29 cellular contexts compared by ENCODE assay signal in the genomic region with DNA sequence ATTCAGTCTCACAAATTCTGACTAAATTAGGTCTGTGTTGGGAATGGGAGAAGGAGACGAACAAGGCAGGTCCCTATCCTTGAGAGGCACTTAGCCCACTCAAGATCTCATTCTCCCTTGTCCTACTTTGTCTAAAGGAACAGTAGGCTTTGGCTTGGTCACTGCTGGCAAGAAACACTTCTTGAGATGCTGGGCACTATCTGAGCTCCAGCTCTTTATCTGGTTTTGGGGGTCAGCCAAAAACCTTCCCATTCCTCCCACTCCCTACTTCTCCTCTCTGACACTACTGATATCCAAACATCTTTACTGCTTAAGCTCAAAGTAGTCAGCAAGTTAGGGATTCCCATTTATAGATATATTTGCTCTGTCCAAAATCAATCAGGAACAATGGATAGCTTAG.
"Had no signal": no experiment of that assay in that cellular context is flagged by ENCODE, and none has a peak within 500 bp of the region (broad histone marks: within the 10 kb centered on the region; RNA-seq: fewer than 3 reads in every experiment).

No MANE protein-coding gene starts in this region.

- H3K4me1 Mint-ChIP-seq: activated CD4-positive, alpha-beta T cell treated with anti-CD3 and anti-CD28 coated beads for 36 hours had no signal

- H3K27me3 ChIP-seq: body of pancreas, colonic mucosa, gastrocnemius medialis, hepatocyte, neural progenitor cell had no signal

- H3K36me3 Mint-ChIP-seq: activated naive CD4-positive, alpha-beta T cell treated with anti-CD3 and anti-CD28 coated beads, Interleukin-2, amount 50 U/mL, for 72 hours had no signal

- H3K27ac ChIP-seq: body of pancreas, colonic mucosa, epithelial cell of prostate, gastrocnemius medialis, hepatocyte, neural progenitor cell, parathyroid adenoma had no signal

- H3K9me3 Mint-ChIP-seq: activated naive CD4-positive, alpha-beta T cell treated with anti-CD3 and anti-CD28 coated beads, Interleukin-2, amount 50 U/mL, for 72 hours; activated T-cell treated with anti-CD3 and anti-CD28 coated beads, Interleukin-2, amount 50 U/mL, for 72 hours; naive B cell; neural progenitor cell; stimulated activated naive B cell treated with anti-CD40 and anti-IgM and Interleukin-4, amounts not matched to agents 10 μg/mL and 1 μg/mL and 100 μg/mL, for 72 hours had no signal

- H3K4me3 ChIP-seq: body of pancreas, colonic mucosa, gastrocnemius medialis, hepatocyte, neural progenitor cell had no signal

- ATAC-seq: activated CD4-positive, alpha-beta T cell treated with anti-CD3 and anti-CD28 coated beads for 36 hours; activated CD8-positive, alpha-beta T cell treated with anti-CD3 and anti-CD28 coated beads, Interleukin-2, amount 10 ng/mL, durations not matched to agents 7 days and 5 days; activated naive CD4-positive, alpha-beta T cell treated with anti-CD3 and anti-CD28 coated beads, Interleukin-2, amount 50 U/mL, for 72 hours; activated T-cell treated with anti-CD3 and anti-CD28 coated beads, Interleukin-2, amount 50 U/mL, for 72 hours; body of pancreas; gastrocnemius medialis; left ventricle myocardium superior; right cardiac atrium; stimulated activated naive B cell treated with anti-CD40 and anti-IgM and Interleukin-4, amounts not matched to agents 10 μg/mL and 1 μg/mL and 100 μg/mL, for 72 hours; T-helper 17 cell had no signal

- H3K9me3 ChIP-seq: body of pancreas, colonic mucosa, gastrocnemius medialis had no signal

- H3K36me3 ChIP-seq: colonic mucosa, gastrocnemius medialis, neural progenitor cell had no signal

- H3K27me3 Mint-ChIP-seq: activated CD4-positive, alpha-beta T cell treated with anti-CD3 and anti-CD28 coated beads for 36 hours; naive B cell; stimulated activated naive B cell treated with anti-CD40 and anti-IgM and Interleukin-4, amounts not matched to agents 10 μg/mL and 1 μg/mL and 100 μg/mL, for 72 hours; T-helper 17 cell had no signal

- DNase-seq: activated CD4-positive, alpha-beta T cell treated with anti-CD3 and anti-CD28 coated beads for 36 hours; activated CD4-positive, CD25-positive, alpha-beta regulatory T cell; activated CD8-positive, alpha-beta T cell treated with anti-CD3 and anti-CD28 coated beads, Interleukin-2, amount 10 ng/mL, durations not matched to agents 7 days and 5 days; activated naive CD4-positive, alpha-beta T cell; activated T-cell treated with anti-CD3 and anti-CD28 coated beads for 4 hours; activated T-cell treated with anti-CD3 and anti-CD28 coated beads, Interleukin-2, amount 50 U/mL, for 72 hours; aorta; body of pancreas; cerebellar nuclear complex; colonic mucosa; effector CD8-positive, alpha-beta T cell; gastrocnemius medialis; glutamatergic neuron; islet precursor cell; left ventricle myocardium superior; naive B cell; occipital lobe; right cardiac atrium; stimulated activated CD4-positive, alpha-beta T cell treated with anti-CD3 and anti-CD28 coated beads, Interleukin-15, amount 100 ng/mL, for 24 hours; stimulated activated CD4-positive, alpha-beta T cell treated with anti-CD3 and anti-CD28 coated beads, Interleukin-2, amount 100 ng/mL, for 24 hours; stimulated activated naive B cell treated with anti-CD40 and anti-IgM and Interleukin-4, amounts not matched to agents 10 μg/mL and 1 μg/mL and 100 μg/mL, for 72 hours; T-helper 17 cell; T1000; trophoblast cell had no signal

- H3K27ac Mint-ChIP-seq: activated CD4-positive, alpha-beta T cell treated with anti-CD3 and anti-CD28 coated beads for 36 hours; activated CD8-positive, alpha-beta T cell treated with anti-CD3 and anti-CD28 coated beads, Interleukin-2, amount 10 ng/mL, durations not matched to agents 7 days and 5 days; activated naive CD4-positive, alpha-beta T cell treated with anti-CD3 and anti-CD28 coated beads, Interleukin-2, amount 50 U/mL, for 72 hours; activated T-cell treated with anti-CD3 and anti-CD28 coated beads, Interleukin-2, amount 50 U/mL, for 72 hours; neural progenitor cell; stimulated activated naive B cell treated with anti-CD40 and anti-IgM and Interleukin-4, amounts not matched to agents 10 μg/mL and 1 μg/mL and 100 μg/mL, for 72 hours; T-helper 17 cell had no signal

- H3K4me3 Mint-ChIP-seq: activated CD4-positive, alpha-beta T cell treated with anti-CD3 and anti-CD28 coated beads for 36 hours; activated CD8-positive, alpha-beta T cell treated with anti-CD3 and anti-CD28 coated beads, Interleukin-2, amount 10 ng/mL, durations not matched to agents 7 days and 5 days; activated T-cell treated with anti-CD3 and anti-CD28 coated beads, Interleukin-2, amount 50 U/mL, for 72 hours; naive B cell; neural progenitor cell; stimulated activated naive B cell treated with anti-CD40 and anti-IgM and Interleukin-4, amounts not matched to agents 10 μg/mL and 1 μg/mL and 100 μg/mL, for 72 hours; T-helper 17 cell had no signal
